8 cellular contexts compared by ENCODE assay signal in genomic region chr12:120367252-120367923, GRCh38. TPM values are rescaled to one million over a fixed set of nuclear protein-coding genes. Genes with fewer than 3 reads are reported as not detected.
DNase-seq lines count a peak whose midpoint lies in the region; ATAC-seq and TF ChIP-seq lines count a peak whose summit lies in the region.

No MANE protein-coding gene starts in this region.

- H3K4me1 ChIP-seq in HAP-1 = peaks cover 22% of the 10 kb centered on the region

- peaks cover 75% of the 10 kb centered on the region for H3K27me3 Mint-ChIP-seq in activated naive CD8-positive, alpha-beta T cell treated with anti-CD3 and anti-CD28 coated beads, Interleukin-2, amount 10 ng/mL, durations not matched to agents 7 days and 5 days

- no peaks in the 10 kb centered on the region for H3K27me3 ChIP-seq in HAP-1 (ENCODE audit: low read depth)

- H3K36me3 Mint-ChIP-seq in activated naive CD8-positive, alpha-beta T cell treated with anti-CD3 and anti-CD28 coated beads, Interleukin-2, amount 10 ng/mL, durations not matched to agents 7 days and 5 days = no peaks in the 10 kb centered on the region

- no peaks in the 10 kb centered on the region for H3K4me1 Mint-ChIP-seq in activated naive CD8-positive, alpha-beta T cell treated with anti-CD3 and anti-CD28 coated beads, Interleukin-2, amount 10 ng/mL, durations not matched to agents 7 days and 5 days

- POLR2A ChIA-PET in activated naive CD8-positive, alpha-beta T cell treated with anti-CD3 and anti-CD28 coated beads, Interleukin-2, amount 10 ng/mL, durations not matched to agents 7 days and 5 days (lab: Charles Lee) = no interaction called here

- H3K9me3 ChIP-seq in HAP-1 = no peaks in the 10 kb centered on the region

- H3K9me3 Mint-ChIP-seq in activated naive CD8-positive, alpha-beta T cell treated with anti-CD3 and anti-CD28 coated beads, Interleukin-2, amount 10 ng/mL, durations not matched to agents 7 days and 5 days = no peaks in the 10 kb centered on the region

- no peak for DNase-seq in AG09319 (ENCODE audit: extremely low read depth, low read depth)
- peak; percentile 54 to 72 for DNase-seq in HAP-1 (ENCODE audit: low spot score in 2 of 2)
- no peak for DNase-seq in activated naive CD8-positive, alpha-beta T cell treated with anti-CD3 and anti-CD28 coated beads, Interleukin-2, amount 10 ng/mL, durations not matched to agents 7 days and 5 days
- DNase-seq in islet precursor cell = peak; percentile 88
- DNase-seq in hippocampal formation (lab: John Stamatoyannopoulos, UW) = no peak
- DNase-seq in activated CD4-positive, CD25-positive, alpha-beta regulatory T cell (lab: John Stamatoyannopoulos, UW) = no peak
- no peak for DNase-seq in central memory CD4-positive, alpha-beta T cell

- TF ChIP-seq CTCF in AG09319 (IDR thresholded peaks at IDR 0.05; ENCODE audit: low read depth, low read length) = peak; percentile 21

- no peak overlapping the region for H3K27ac Mint-ChIP-seq in activated naive CD8-positive, alpha-beta T cell treated with anti-CD3 and anti-CD28 coated beads, Interleukin-2, amount 10 ng/mL, durations not matched to agents 7 days and 5 days

- peak overlapping the region; percentile 44 for H3K4me3 ChIP-seq in HAP-1

- ATAC-seq in activated naive CD8-positive, alpha-beta T cell treated with anti-CD3 and anti-CD28 coated beads, Interleukin-2, amount 10 ng/mL, durations not matched to agents 7 days and 5 days (ENCODE audit: low read depth) = no peak
- no peak for ATAC-seq in GM18517 (IDR thresholded peaks at IDR 0.05; ENCODE audit: unreplicated experiment)

- in situ Hi-C loops in HAP-1 (cut with MboI; ENCODE audit: low sequenced_read_pairs) = no loop called here

- H3K36me3 ChIP-seq in HAP-1 (replicated peaks) = peaks cover 43% of the 10 kb centered on the region

- peak overlapping the region; percentile 21 for H3K4me3 Mint-ChIP-seq in activated naive CD8-positive, alpha-beta T cell treated with anti-CD3 and anti-CD28 coated beads, Interleukin-2, amount 10 ng/mL, durations not matched to agents 7 days and 5 days

RNA-seq across cellular contexts. Expression of gene MSI1, which starts 1.6 kb away (rescaled TPM):
- not detected for total RNA-seq in activated naive CD8-positive, alpha-beta T cell treated with anti-CD3 and anti-CD28 coated beads, Interleukin-2, amount 10 ng/mL, durations not matched to agents 7 days and 5 days

RNA-seq across cellular contexts. Expression of gene PLA2G1B, which starts 39.8 kb away (rescaled TPM):
- not detected for total RNA-seq in activated naive CD8-positive, alpha-beta T cell treated with anti-CD3 and anti-CD28 coated beads, Interleukin-2, amount 10 ng/mL, durations not matched to agents 7 days and 5 days

Comparison
In these comparisons a context has a peak if more than half of its experiments do, and no peak if none do; other contexts are left out.
1. DNase-seq: peak in HAP-1 (2 of 2) and islet precursor cell (single experiment); none in AG09319 (single experiment), activated naive CD8-positive, alpha-beta T cell treated with anti-CD3 and anti-CD28 coated beads, Interleukin-2, amount 10 ng/mL, durations not matched to agents 7 days and 5 days (single experiment), hippocampal formation (0 of 2), activated CD4-positive, CD25-positive, alpha-beta regulatory T cell (0 of 4) and central memory CD4-positive, alpha-beta T cell (single experiment).